Comparison of ENCODE assay signal across 8 cellular contexts in genomic region chr1:94925561-94926364, GRCh38. TPM values are rescaled to one million over a fixed set of nuclear protein-coding genes. Genes with fewer than 3 reads are reported as not detected.
DNase-seq lines count a peak whose midpoint lies in the region; ATAC-seq and TF ChIP-seq lines count a peak whose summit lies in the region.

No MANE protein-coding gene starts in this region.

- TF ChIP-seq POLR2A in breast epithelium (IDR thresholded peaks at IDR 0.05) (no peak), prostate gland (IDR thresholded peaks at IDR 0.05) (peak; percentile 72)

- H3K27me3 ChIP-seq in PC-3 (ENCODE audit: low read length) (no peaks in the 10 kb centered on the region), breast epithelium (no peaks in the 10 kb centered on the region), prostate gland (replicated peaks; ENCODE audit: insufficient read depth) (no peaks in the 10 kb centered on the region)

- H3K4me2 ChIP-seq in PC-3 (ENCODE audit: low read length): peak overlapping the region; percentile 86

- H3K9ac ChIP-seq in PC-3 (ENCODE audit: low read length): peak overlapping the region; percentile 87

- peak overlapping the region; percentile 89 for H3K4me3 ChIP-seq in PC-3 (ENCODE audit: low read length)
- H3K4me3 ChIP-seq in breast epithelium: peak overlapping the region; percentile 64 to 96 (median 94)
- H3K4me3 ChIP-seq in prostate gland: peak overlapping the region; percentile 66 to 85

- peaks cover 9% of the 10 kb centered on the region for H3K4me1 Mint-ChIP-seq in T-helper 1 cell treated with Interleukin-12 subunit alpha and Interleukin-12 subunit beta and Interleukin-4 antibody, amounts not matched to agents 30 μg/mL and 1 μg/mL, for 36 hours (ENCODE audit: low read depth)

- peaks cover 3% of the 10 kb centered on the region for H3F3A ChIP-seq in PC-3 (ENCODE audit: low read length, unreplicated experiment)

- BruUV-seq in PC-3 (replicated peaks; lab: Mats Ljungman, UMichigan): TSS peak; percentile 90

- H3K9me3 Mint-ChIP-seq in T-helper 1 cell treated with Interleukin-12 subunit alpha and Interleukin-12 subunit beta and Interleukin-4 antibody, amounts not matched to agents 30 μg/mL and 1 μg/mL, for 36 hours: no peaks in the 10 kb centered on the region

- H3K36me3 ChIP-seq in PC-3 (ENCODE audit: low read depth, low read length) (peaks cover 24% of the 10 kb centered on the region), breast epithelium (no peaks in the 10 kb centered on the region), prostate gland (no peaks in the 10 kb centered on the region)

- CTCF ChIA-PET in PC-3 (lab: Charles Lee): interaction anchor here (1.0 kb wide), 1 partner anchor 71 kb away, joined by 4 read pairs; no protein-coding TSS in a partner anchor

- intact Hi-C loops in PC-3 (cut with micrococcal nuclease) (loop anchor here (1.0 to 2.0 kb wide), 3 partner anchors 37 to 116 kb away; no protein-coding TSS in a partner anchor), breast epithelium (cut with DNase I; ENCODE audit: low total_unique reads) (loop anchor here (10.0 kb wide), 1 partner anchor 61 kb away; no protein-coding TSS in a partner anchor), prostate gland (cut with DNase I) (loop anchor here (1.0 to 5.0 kb wide), 4 partner anchors 47 to 97 kb away; no protein-coding TSS in a partner anchor)

- peak overlapping the region; percentile 84 for H3K4me3 Mint-ChIP-seq in T-helper 1 cell treated with Interleukin-12 subunit alpha and Interleukin-12 subunit beta and Interleukin-4 antibody, amounts not matched to agents 30 μg/mL and 1 μg/mL, for 36 hours

- H3K9me2 ChIP-seq in PC-3 (replicated peaks; ENCODE audit: low read length): no peaks in the 10 kb centered on the region

- TF ChIP-seq CTCF in PC-3 (conservative IDR thresholded peaks at IDR 0.05; ENCODE audit: low read depth, low read length) (no peak), breast epithelium (IDR thresholded peaks at IDR 0.05) (peak in 1 of 3 donors; percentile 60), prostate gland (IDR thresholded peaks at IDR 0.05) (peak in 1 of 4 experiments; percentile 2)

- peak overlapping the region; percentile 66 for H2AFZ ChIP-seq in PC-3 (ENCODE audit: low read length)

- H4K20me1 ChIP-seq in PC-3 (ENCODE audit: low read length): peaks cover 40% of the 10 kb centered on the region

- peaks cover 27% of the 10 kb centered on the region for H3K4me1 ChIP-seq in PC-3 (ENCODE audit: insufficient read depth, low read length)
- peaks cover 5 to 6% of the 10 kb centered on the region in 2 donors for H3K4me1 ChIP-seq in breast epithelium
- H3K4me1 ChIP-seq in prostate gland (replicated peaks): peaks cover 17% of the 10 kb centered on the region

- H3K27ac ChIP-seq in PC-3 (ENCODE audit: low read length) (peak overlapping the region; percentile 84), breast epithelium (peak overlapping the region; percentile 96 to 99), prostate gland (peak overlapping the region; percentile 97 to 98)

- POLR2A ChIA-PET in PC-3 (lab: Charles Lee; ENCODE audit: unreplicated experiment): no interaction called here

- ATAC-seq in HG03469 (IDR thresholded peaks at IDR 0.05; ENCODE audit: unreplicated experiment): peak; percentile 35
- ATAC-seq in PC-3: peak; percentile 63
- ATAC-seq in HG03097 (IDR thresholded peaks at IDR 0.05; ENCODE audit: low FRiP score, unreplicated experiment): no peak

- DNase-seq in T-helper 1 cell (no peak), PC-3 (peak; percentile 95), breast epithelium (ENCODE audit: low spot score in 2 of 2) (peak; percentile 76 to 93), iPS DF 19.7 (ENCODE audit: low read depth, low spot score) (peak; percentile 89), prostate gland (ENCODE audit: low spot score) (peak; percentile 74)

- no peak overlapping the region for H3K27ac Mint-ChIP-seq in T-helper 1 cell treated with Interleukin-12 subunit alpha and Interleukin-12 subunit beta and Interleukin-4 antibody, amounts not matched to agents 30 μg/mL and 1 μg/mL, for 36 hours

- 1% methylated on average over 36 of the region's 36 CpGs for WGBS in prostate gland

- peaks cover 57% of the 10 kb centered on the region for H3K27me3 Mint-ChIP-seq in T-helper 1 cell treated with Interleukin-12 subunit alpha and Interleukin-12 subunit beta and Interleukin-4 antibody, amounts not matched to agents 30 μg/mL and 1 μg/mL, for 36 hours (ENCODE audit: low read depth)

- H3K9me3 ChIP-seq in PC-3 (ENCODE audit: low read length): no peaks in the 10 kb centered on the region
- H3K9me3 ChIP-seq in breast epithelium: no peaks in the 10 kb centered on the region
- H3K9me3 ChIP-seq in prostate gland: no peaks in the 10 kb centered on the region

- peaks cover 61% of the 10 kb centered on the region for H3K79me2 ChIP-seq in PC-3 (ENCODE audit: low read length)

- H3K36me3 Mint-ChIP-seq in T-helper 1 cell treated with Interleukin-12 subunit alpha and Interleukin-12 subunit beta and Interleukin-4 antibody, amounts not matched to agents 30 μg/mL and 1 μg/mL, for 36 hours (ENCODE audit: low read depth): peaks cover 4% of the 10 kb centered on the region

RNA-seq across cellular contexts. Expression of gene CNN3, which starts 1.1 kb away (rescaled TPM):
- total RNA-seq in PC-3 (2014; rRNA removed) (231 and 323 TPM in 2 replicates), breast epithelium (100 to 1,000 TPM; 146 to 330 (median 195) TPM), prostate gland (100 to 1,000 TPM; 136 to 180 TPM)

Comparison
In these comparisons a context has a peak if more than half of its experiments do, and no peak if none do; other contexts are left out.
1. DNase-seq: peak in PC-3 (single experiment), breast epithelium (2 of 2), iPS DF 19.7 (single experiment) and prostate gland (single experiment); none in T-helper 1 cell (0 of 5).
2. Peak in every context shown above with its lines, with median percentiles within 50 percentile points of each other: H3K27ac ChIP-seq and H3K4me3 ChIP-seq.